1 cellular context compared by ENCODE assay signal in genomic region chr2:101252408-101253012, GRCh38.
TF ChIP-seq lines count a peak whose summit lies in the region.

Gene CNOT11, plus strand, starts transcription at chr2:101252886. Its CDS starts 79 bp downstream, at chr2:101252965.

TF ChIP-seq in HepG2, 621 proteins besides CTCF, POLR2A, EP300 and RAD21 (continued from another document and continues in another):
- TF ChIP-seq DRAP1 (CRISPR knock-in tag; IDR thresholded peaks at IDR 0.05) (peak; percentile 74; the same call in 1 of the 2 replicates), AFF4 (CRISPR knock-in tag; IDR thresholded peaks at IDR 0.05) (no peak; the same call in 1 of the 2 replicates), IKZF4 (CRISPR knock-in tag; IDR thresholded peaks at IDR 0.05; ENCODE audit: borderline replicate concordance, low read depth, not compliant biosample characterization) (peak; percentile 33), ZNF772 (CRISPR knock-in tag; IDR thresholded peaks at IDR 0.05) (peak; percentile 83), DNMT1 (CRISPR knock-in tag; IDR thresholded peaks at IDR 0.05) (peak; percentile 65), REXO4 (CRISPR knock-in tag; IDR thresholded peaks at IDR 0.05; ENCODE audit: borderline replicate concordance) (0 out of 2 replicates have a peak, but pooled peaks have one; percentile 18), HNF4A (CRISPR knock-in tag; IDR thresholded peaks at IDR 0.05) (no peak), ZNF839 (CRISPR knock-in tag; IDR thresholded peaks at IDR 0.05; ENCODE audit: borderline replicate concordance) (no peak; the same call in 1 of the 2 replicates), ZNF549 (CRISPR knock-in tag; IDR thresholded peaks at IDR 0.05) (no peak), HNF1B (CRISPR knock-in tag; IDR thresholded peaks at IDR 0.05) (peak; percentile 96), GATA4 (IDR thresholded peaks at IDR 0.05; ENCODE audit: borderline replicate concordance, low read depth) (peak; percentile 77; the same call in 1 of the 2 replicates), U2AF1 (optimal IDR thresholded peaks at IDR 0.05; ENCODE audit: low read depth, low read length) (no peak), FOXO4 (CRISPR knock-in tag; conservative IDR thresholded peaks at IDR 0.05) (0 out of 2 replicates have a peak, but pooled peaks have one; percentile 5), ZNF503 (CRISPR knock-in tag; IDR thresholded peaks at IDR 0.05) (no peak), ZSCAN25 (CRISPR knock-in tag; IDR thresholded peaks at IDR 0.05) (peak; percentile 80), ELF4 (CRISPR knock-in tag; IDR thresholded peaks at IDR 0.05; ENCODE audit: borderline replicate concordance) (peak; percentile 77; the same call in 1 of the 2 replicates), ZNF576 (CRISPR knock-in tag; IDR thresholded peaks at IDR 0.05) (no peak), DBP (CRISPR knock-in tag; IDR thresholded peaks at IDR 0.05; ENCODE audit: not compliant biosample characterization) (no peak), HDAC6 (IDR thresholded peaks at IDR 0.05; ENCODE audit: low read depth, low read length) (no peak), HIVEP1 (CRISPR knock-in tag; IDR thresholded peaks at IDR 0.05) (no peak), MXI1 (IDR thresholded peaks at IDR 0.05; ENCODE audit: borderline replicate concordance, low read depth, low read length) (peak; percentile 62; the same call in 1 of the 3 replicates), ZNF619 (CRISPR knock-in tag; IDR thresholded peaks at IDR 0.05) (peak; percentile 65; the same call in 1 of the 2 replicates), MEF2D (CRISPR knock-in tag; IDR thresholded peaks at IDR 0.05) (peak; percentile 90), SIN3B (IDR thresholded peaks at IDR 0.05; ENCODE audit: low read length) (no peak), ZNF780A (CRISPR knock-in tag; IDR thresholded peaks at IDR 0.05) (peak; percentile 84), BRCA1 (CRISPR knock-in tag; IDR thresholded peaks at IDR 0.05) (no peak; the same call in 1 of the 2 replicates), ZNF451 (CRISPR knock-in tag; IDR thresholded peaks at IDR 0.05) (no peak), ZIK1 (CRISPR knock-in tag; IDR thresholded peaks at IDR 0.05; ENCODE audit: borderline replicate concordance, low read depth) (peak; percentile 39; the same call in 1 of the 2 replicates), ZFP36L2 (CRISPR knock-in tag; IDR thresholded peaks at IDR 0.05) (no peak), CEBPG (CRISPR knock-in tag; IDR thresholded peaks at IDR 0.05) (peak; percentile 18; the same call in 1 of the 2 replicates), MEIS1 (CRISPR knock-in tag; IDR thresholded peaks at IDR 0.05; ENCODE audit: borderline replicate concordance) (peak; percentile 88; the same call in 1 of the 2 replicates), KLF9 (CRISPR knock-in tag; IDR thresholded peaks at IDR 0.05; ENCODE audit: low read depth) (no peak; the same call in 1 of the 2 replicates), SOX6 (IDR thresholded peaks at IDR 0.05) (no peak), SOX6 (CRISPR knock-in tag; IDR thresholded peaks at IDR 0.05) (peak; percentile 62), GZF1 (CRISPR knock-in tag; IDR thresholded peaks at IDR 0.05) (peak; percentile 52; the same call in 1 of the 2 replicates), ZNF253 (CRISPR knock-in tag; IDR thresholded peaks at IDR 0.05; ENCODE audit: borderline replicate concordance) (no peak), ZNF788 (CRISPR knock-in tag; IDR thresholded peaks at IDR 0.05; ENCODE audit: borderline replicate concordance) (peak; percentile 88; the same call in 1 of the 2 replicates), AKAP8 (CRISPR knock-in tag; IDR thresholded peaks at IDR 0.05) (no peak), ZNF614 (CRISPR knock-in tag; IDR thresholded peaks at IDR 0.05; ENCODE audit: borderline replicate concordance) (peak; percentile 72; the same call in 1 of the 2 replicates), TGIF2 (CRISPR knock-in tag; IDR thresholded peaks at IDR 0.05) (peak; percentile 33; the same call in 1 of the 2 replicates), CEBPZ (IDR thresholded peaks at IDR 0.05; ENCODE audit: low read length) (no peak), SP1 (IDR thresholded peaks at IDR 0.05) (no peak), SP1 (CRISPR knock-in tag; IDR thresholded peaks at IDR 0.05) (peak; percentile 70), ZNF556 (CRISPR knock-in tag; IDR thresholded peaks at IDR 0.05; ENCODE audit: borderline replicate concordance) (peak; percentile 50; the same call in 1 of the 2 replicates), BORCS8-MEF2B (CRISPR knock-in tag; IDR thresholded peaks at IDR 0.05) (no peak), SRF (IDR thresholded peaks at IDR 0.05; ENCODE audit: low read depth, low read length) (no peak), SOX13 (IDR thresholded peaks at IDR 0.05) (no peak), SOX13 (CRISPR knock-in tag; conservative IDR thresholded peaks at IDR 0.05 in 1 of 2, IDR thresholded peaks at IDR 0.05 in 1 of 2) (peak in 1 of 2 experiments; percentile 43; a peak in 1 of 4 replicates), TERF1 (CRISPR knock-in tag; IDR thresholded peaks at IDR 0.05) (no peak), ZNF382 (CRISPR knock-in tag; IDR thresholded peaks at IDR 0.05; ENCODE audit: borderline replicate concordance) (no peak), RNF2 (conservative IDR thresholded peaks at IDR 0.05; ENCODE audit: low read depth) (no peak), ZNF777 (CRISPR knock-in tag; IDR thresholded peaks at IDR 0.05) (peak; percentile 99), TFDP2 (CRISPR knock-in tag; IDR thresholded peaks at IDR 0.05) (peak; percentile 82), NCOR1 (IDR thresholded peaks at IDR 0.05; ENCODE audit: borderline replicate concordance, low read length) (no peak; the same call in 1 of the 2 replicates)
